25 cellular contexts compared by ENCODE assay signal in the genomic region with DNA sequence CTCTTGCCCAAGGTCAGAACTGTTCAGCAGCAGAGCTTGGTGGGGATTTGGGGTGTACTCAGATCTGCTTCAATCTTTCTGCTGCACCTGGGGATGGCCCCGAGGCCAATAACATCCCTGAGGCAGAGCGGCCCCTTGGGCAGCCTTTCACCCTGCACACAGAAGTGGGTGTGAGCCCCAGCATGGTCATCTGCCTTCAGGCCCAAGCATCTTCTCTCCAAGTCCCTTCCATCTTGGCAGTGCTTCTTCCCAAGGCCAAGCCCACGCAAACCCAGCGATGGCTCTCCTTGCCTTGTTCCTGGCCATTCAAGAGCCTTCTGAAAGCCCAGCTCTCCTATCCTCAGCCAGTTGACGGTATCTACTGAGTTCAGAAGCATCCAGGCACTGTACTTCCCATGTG.
DNase-seq lines count a peak whose midpoint lies in the region; ATAC-seq, FAIRE-seq and TF ChIP-seq lines count a peak whose summit lies in the region.
"Had no signal": no experiment of that assay in that cellular context is flagged by ENCODE, and none has a peak within 500 bp of the region (broad histone marks: within the 10 kb centered on the region; RNA-seq: fewer than 3 reads in every experiment).

No MANE protein-coding gene starts in this region.

- H3K27ac ChIP-seq in left ventricle myocardium inferior (replicated peaks) (no peak overlapping the region), HepG2 (ENCODE audit: extremely low read length, insufficient read depth, low read length) (no peak overlapping the region), right lobe of liver (no peak overlapping the region), neuronal stem cell (replicated peaks; ENCODE audit: low read length) (no peak overlapping the region)
- H3K27ac ChIP-seq: 22Rv1; A549; BLaER1 treated with 17β-estradiol and CSF1 and Interleukin-3, amounts not matched to agents 10 nM and 100 nM; C4-2B had no signal

- BruUV-seq in HepG2 (replicated peaks; lab: Mats Ljungman, UMichigan): no TSS peak

- in situ Hi-C loops in HepG2 (cut with HindIII; ENCODE audit: extremely low pct_ligation_motif_present, low pct_unique_long_range_greater_than_20kb): loop anchor here (5.0 to 10.0 kb wide), 2 partner anchors 33 to 174 kb away; a partner anchor contains a TSS

- no peak overlapping the region for H3K4ac ChIP-seq in neuronal stem cell (ENCODE audit: low read length)

- no peak overlapping the region for H2BK12ac ChIP-seq in neuronal stem cell (ENCODE audit: low read length)

- peaks cover 20% of the 10 kb centered on the region for H3K4me1 ChIP-seq in left ventricle myocardium inferior
- H3K4me1 ChIP-seq in HepG2 (ENCODE audit: insufficient read depth, low read length): peaks cover 64% of the 10 kb centered on the region
- peaks cover 0 to 26% (median 9%) of the 10 kb centered on the region in 4 donors for H3K4me1 ChIP-seq in right lobe of liver
- H3K4me1 ChIP-seq in neuronal stem cell (ENCODE audit: control insufficient read depth in 2 of 2, insufficient read depth in 1 of 2, low read depth in 1 of 2, low read length in 2 of 2): no peaks in the 10 kb centered on the region
- H3K4me1 ChIP-seq: A549 had no signal

- peak; percentile 49 for DNase-seq in Right ventricle myocardium inferior (ENCODE audit: missing footprints)
- no peak for DNase-seq in left ventricle myocardium inferior
- no peak for DNase-seq in HepG2 (ENCODE audit: low spot score)
- no peak for DNase-seq in right lobe of liver
- no peak for DNase-seq in neuronal stem cell (ENCODE audit: low spot score)
- DNase-seq in SHP77 (lab: John Stamatoyannopoulos, UW): no peak
- DNase-seq: AML-193; CD4-positive, alpha-beta T cell; CD8-positive, alpha-beta T cell; COR-L47; DMS 273 treated with DMSO at 0.1 percent for 48 hours; DMS153; DMS53; DMS79; DND-41; EL; GDM1 had no signal

- no peak for ATAC-seq in Right ventricle myocardium inferior
- no peak; the same call in 2 of the 3 replicates for ATAC-seq in HepG2
- no peak for ATAC-seq in right lobe of liver
- no peak for ATAC-seq in GM21360 (IDR thresholded peaks at IDR 0.05; ENCODE audit: unreplicated experiment)
- ATAC-seq: A549; CD8-positive, alpha-beta T cell; GM12878 had no signal

- H3K23ac ChIP-seq in neuronal stem cell (ENCODE audit: low read depth, low read length, poor library complexity): no peak overlapping the region

- H2AFZ ChIP-seq in HepG2 (ENCODE audit: low read length) (no peak overlapping the region), neuronal stem cell (ENCODE audit: low read length) (no peak overlapping the region)

- no peak overlapping the region for H3K4me3 ChIP-seq in left ventricle myocardium inferior
- H3K4me3 ChIP-seq in HepG2 (replicated peaks in 1 of 3; ENCODE audit: insufficient read depth in 1 of 3, low read depth in 2 of 3, low read length in 3 of 3): no peak overlapping the region
- H3K4me3 ChIP-seq in right lobe of liver: no peak overlapping the region
- H3K4me3 ChIP-seq in neuronal stem cell (ENCODE audit: low read length in 2 of 2): no peak overlapping the region
- H3K4me3 ChIP-seq: A549; BLaER1 treated with 17β-estradiol and CSF1 and Interleukin-3, amounts not matched to agents 10 nM and 100 nM; GM12878 had no signal

- no peak overlapping the region for H3K14ac ChIP-seq in neuronal stem cell (ENCODE audit: low read length)

- intact Hi-C loops in Right ventricle myocardium inferior (cut with DNase I) (no loop called here), left ventricle myocardium inferior (cut with micrococcal nuclease) (no loop called here), HepG2 (cut with micrococcal nuclease; ENCODE audit: unreplicated experiment) (loop anchor here (5.0 kb wide), 1 partner anchor 177 kb away; no protein-coding TSS in a partner anchor), right lobe of liver (cut with DNase I) (no loop called here)

- peaks cover 50% of the 10 kb centered on the region for H3K27me3 ChIP-seq in left ventricle myocardium inferior (ENCODE audit: low read depth)
- H3K27me3 ChIP-seq in HepG2 (ENCODE audit: control insufficient read depth in 1 of 2, insufficient read depth in 2 of 2, low read length in 2 of 2): peaks cover 0 to 19% of the 10 kb centered on the region in 2 experiments; a peak in 4 of 5 replicates
- H3K27me3 ChIP-seq in right lobe of liver: no peaks in the 10 kb centered on the region
- peaks cover 0 to 15% (median 0%) of the 10 kb centered on the region in 3 experiments for H3K27me3 ChIP-seq in neuronal stem cell (ENCODE audit: control insufficient read depth in 3 of 3, insufficient read depth in 3 of 3, low read depth in 1 of 3, low read length in 3 of 3)
- H3K27me3 ChIP-seq: BLaER1 treated with 17β-estradiol and CSF1 and Interleukin-3, amounts not matched to agents 10 nM and 100 nM had no signal

- POLR2A ChIA-PET in HepG2 (lab: Yijun Ruan, JAX): interaction anchor here (1.2 to 1.7 kb wide), 4 partner anchors 10 to 53 kb away, joined by 3 to 9 read pairs (median 4); no protein-coding TSS in a partner anchor

- H4K8ac ChIP-seq in neuronal stem cell (ENCODE audit: low read depth, low read length): no peak overlapping the region

- H2BK15ac ChIP-seq in neuronal stem cell (ENCODE audit: low read length): no peak overlapping the region

- TF ChIP-seq EP300 in HepG2 (IDR thresholded peaks at IDR 0.05; ENCODE audit: low read depth in 2 of 2, low read length in 2 of 2) (no peak), HepG2 (CRISPR knock-in tag; IDR thresholded peaks at IDR 0.05; ENCODE audit: borderline replicate concordance) (no peak)

- no peak for TF ChIP-seq RAD21 in HepG2 (CRISPR knock-in tag; IDR thresholded peaks at IDR 0.05)

- no peaks in the 10 kb centered on the region for H4K20me1 ChIP-seq in HepG2 (ENCODE audit: insufficient read depth, low read length)
- H4K20me1 ChIP-seq: BLaER1 treated with 17β-estradiol and CSF1 and Interleukin-3, amounts not matched to agents 10 nM and 100 nM had no signal

- no peak for TF ChIP-seq POLR2A in HepG2 (IDR thresholded peaks at IDR 0.05; ENCODE audit: insufficient read depth in 1 of 2, low read depth in 2 of 2, low read length in 2 of 2)
- TF ChIP-seq POLR2A in right lobe of liver (IDR thresholded peaks at IDR 0.05): no peak

- H3K79me2 ChIP-seq in HepG2 (ENCODE audit: insufficient read depth, low read length): no peaks in the 10 kb centered on the region

- CTCF ChIA-PET in HepG2 (lab: Yijun Ruan, JAX; ENCODE audit: low intra/inter-chr PET ratio, low total read pairs): interaction anchor here (1.5 kb wide), 1 partner anchor 175 kb away, joined by 6 read pairs; no protein-coding TSS in a partner anchor

- H3K4me2 ChIP-seq in HepG2 (ENCODE audit: low read depth, low read length) (no peak overlapping the region), neuronal stem cell (ENCODE audit: insufficient read depth, low read length, poor library complexity, severe bottlenecking) (no peak overlapping the region)
- H3K4me2 ChIP-seq: A549; BLaER1 treated with 17β-estradiol and CSF1 and Interleukin-3, amounts not matched to agents 10 nM and 100 nM had no signal

- H3K18ac ChIP-seq in neuronal stem cell (ENCODE audit: low read length): peak overlapping the region; percentile 8

- no peak overlapping the region for H2AK5ac ChIP-seq in neuronal stem cell (ENCODE audit: low read depth, low read length)

- no peak for TF ChIP-seq CTCF in left ventricle myocardium inferior (IDR thresholded peaks at IDR 0.05; ENCODE audit: borderline replicate concordance)
- no peak for TF ChIP-seq CTCF in HepG2 (CRISPR knock-in tag; IDR thresholded peaks at IDR 0.05)
- no peak for TF ChIP-seq CTCF in right lobe of liver (IDR thresholded peaks at IDR 0.05)

- no peak overlapping the region for H2BK120ac ChIP-seq in neuronal stem cell (ENCODE audit: low read depth, low read length)

- no peak for FAIRE-seq in HepG2 (lab: Jason Lieb, UNC)
- FAIRE-seq: A549, GM12878, GM12892, GM18507 had no signal

- no peak overlapping the region for H2BK5ac ChIP-seq in neuronal stem cell (ENCODE audit: low read length)

- H3K79me1 ChIP-seq in neuronal stem cell (ENCODE audit: low read depth, low read length): no peaks in the 10 kb centered on the region

- H3K9me3 ChIP-seq in left ventricle myocardium inferior (replicated peaks) (no peaks in the 10 kb centered on the region), HepG2 (ENCODE audit: low read length) (no peaks in the 10 kb centered on the region), right lobe of liver (no peaks in the 10 kb centered on the region), neuronal stem cell (replicated peaks in 1 of 2; ENCODE audit: control insufficient read depth in 2 of 2, insufficient read depth in 1 of 2, low read depth in 1 of 2, low read length in 2 of 2) (no peaks in the 10 kb centered on the region)
- H3K9me3 ChIP-seq: A549; BLaER1 treated with 17β-estradiol and CSF1 and Interleukin-3, amounts not matched to agents 10 nM and 100 nM had no signal

- H3K9ac ChIP-seq in HepG2 (ENCODE audit: insufficient read depth, low read depth, low read length): no peak overlapping the region
- no peak overlapping the region for H3K9ac ChIP-seq in neuronal stem cell (ENCODE audit: low read depth, low read length, poor library complexity)
- H3K9ac ChIP-seq: BLaER1 treated with 17β-estradiol and CSF1 and Interleukin-3, amounts not matched to agents 10 nM and 100 nM had no signal

- 67% methylated on average over 5 of the region's 5 CpGs for WGBS in HepG2 (ENCODE audit: low lambda C conversion rate)
- WGBS in right lobe of liver (ENCODE audit: insufficient coverage, low coverage, low lambda C conversion rate, missing lambda C conversion rate): 100% methylated on average over 2 of the region's 5 CpGs
- WGBS in neuronal stem cell (ENCODE audit: extremely low coverage in 2 of 2, insufficient read length in 2 of 2, insufficient replicate concordance in 1 of 2), 2 donors: no CpG with 5 or more reads among the region's 5 CpGs

- no peaks in the 10 kb centered on the region for H3K36me3 ChIP-seq in left ventricle myocardium inferior
- H3K36me3 ChIP-seq in HepG2 (replicated peaks in 1 of 2; ENCODE audit: control insufficient read depth in 1 of 2, insufficient read depth in 2 of 2, low read length in 2 of 2): no peaks in the 10 kb centered on the region
- H3K36me3 ChIP-seq in right lobe of liver: no peaks in the 10 kb centered on the region
- H3K36me3 ChIP-seq in neuronal stem cell (replicated peaks in 1 of 2; ENCODE audit: control insufficient read depth in 2 of 2, insufficient read depth in 2 of 2, low read length in 2 of 2): no peaks in the 10 kb centered on the region
- H3K36me3 ChIP-seq: BLaER1 treated with 17β-estradiol and CSF1 and Interleukin-3, amounts not matched to agents 10 nM and 100 nM had no signal

- no peak overlapping the region for H4K91ac ChIP-seq in neuronal stem cell (ENCODE audit: low read depth, low read length, poor library complexity)
